Comparison of ENCODE assay signal across 1 cellular context in the genomic region with DNA sequence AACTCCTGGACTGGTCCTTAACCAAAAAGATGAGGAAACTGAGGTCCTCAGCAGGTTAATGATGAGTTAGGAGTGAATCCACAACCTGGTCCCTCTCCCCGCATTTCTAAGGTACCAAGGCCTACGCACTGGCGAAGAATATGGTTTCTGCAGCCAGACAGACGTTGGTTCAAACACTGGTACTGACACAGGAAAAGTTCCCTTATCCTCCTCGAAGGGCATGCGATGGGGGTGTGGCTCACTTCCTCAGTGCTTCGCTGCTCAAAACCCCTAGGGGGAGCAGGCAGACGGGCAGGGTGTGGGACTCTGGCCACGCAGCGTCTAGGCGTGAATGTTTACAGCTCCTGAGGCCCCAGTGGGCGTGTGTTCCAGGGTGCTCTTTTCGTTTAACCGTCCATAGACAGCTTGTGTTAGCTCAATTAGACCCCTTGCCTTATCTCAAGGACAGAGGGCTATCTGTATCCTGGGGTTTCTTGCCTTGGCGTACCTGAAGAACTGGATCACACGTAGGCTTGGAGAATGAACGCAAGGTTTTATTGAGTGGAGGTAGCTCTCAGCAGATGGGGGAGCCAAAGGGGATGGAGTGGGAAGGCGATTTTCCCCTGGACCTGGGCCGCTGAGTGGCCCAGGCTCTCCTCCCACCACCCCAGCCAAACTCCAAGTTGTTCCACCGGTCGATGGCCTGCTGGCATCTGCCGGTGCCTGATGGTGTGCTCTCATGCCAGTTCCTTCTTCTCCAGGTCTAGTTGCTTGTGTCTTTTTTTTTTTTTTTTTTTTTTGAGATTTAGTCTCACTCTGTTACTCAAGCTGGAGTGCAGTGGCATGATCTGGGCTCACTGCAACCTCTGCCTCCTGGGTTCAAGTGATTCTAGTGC.
TF ChIP-seq lines count a peak whose summit lies in the region.

No MANE protein-coding gene starts in this region.

TF ChIP-seq in HepG2, 621 proteins besides CTCF, POLR2A, EP300 and RAD21 (continued from another document and continues in another):
- TF ChIP-seq YY1 (IDR thresholded peaks at IDR 0.05; ENCODE audit: insufficient read depth, insufficient replicate concordance, low read depth, low read length) = no peak
- 0 out of 2 replicates have a peak, but pooled peaks have one; percentile 56 for TF ChIP-seq ESRRA (CRISPR knock-in tag; IDR thresholded peaks at IDR 0.05; ENCODE audit: low read depth)
- peak; percentile 68 for TF ChIP-seq FOXO1 (CRISPR knock-in tag; IDR thresholded peaks at IDR 0.05)
- TF ChIP-seq ZNF713 (CRISPR knock-in tag; IDR thresholded peaks at IDR 0.05) = peak; percentile 94; the same call in 1 of the 2 replicates
- TF ChIP-seq ZNF660 (CRISPR knock-in tag; IDR thresholded peaks at IDR 0.05; ENCODE audit: borderline replicate concordance, low read depth) = no peak
- 0 out of 2 replicates have a peak, but pooled peaks have one; percentile 49 for TF ChIP-seq ZNF441 (CRISPR knock-in tag; IDR thresholded peaks at IDR 0.05; ENCODE audit: borderline replicate concordance)
- TF ChIP-seq, protein P1, sequence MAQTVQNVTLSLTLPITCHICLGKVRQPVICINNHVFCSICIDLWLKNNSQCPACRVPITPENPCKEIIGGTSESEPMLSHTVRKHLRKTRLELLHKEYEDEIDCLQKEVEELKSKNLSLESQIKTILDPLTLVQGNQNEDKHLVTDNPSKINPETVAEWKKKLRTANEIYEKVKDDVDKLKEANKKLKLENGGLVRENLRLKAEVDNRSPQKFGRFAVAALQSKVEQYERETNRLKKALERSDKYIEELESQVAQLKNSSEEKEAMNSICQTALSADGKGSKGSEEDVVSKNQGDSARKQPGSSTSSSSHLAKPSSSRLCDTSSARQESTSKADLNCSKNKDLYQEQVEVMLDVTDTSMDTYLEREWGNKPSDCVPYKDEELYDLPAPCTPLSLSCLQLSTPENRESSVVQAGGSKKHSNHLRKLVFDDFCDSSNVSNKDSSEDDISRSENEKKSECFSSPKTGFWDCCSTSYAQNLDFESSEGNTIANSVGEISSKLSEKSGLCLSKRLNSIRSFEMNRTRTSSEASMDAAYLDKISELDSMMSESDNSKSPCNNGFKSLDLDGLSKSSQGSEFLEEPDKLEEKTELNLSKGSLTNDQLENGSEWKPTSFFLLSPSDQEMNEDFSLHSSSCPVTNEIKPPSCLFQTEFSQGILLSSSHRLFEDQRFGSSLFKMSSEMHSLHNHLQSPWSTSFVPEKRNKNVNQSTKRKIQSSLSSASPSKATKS (CRISPR knock-in tag; IDR thresholded peaks at IDR 0.05) = no peak
- TF ChIP-seq ZNF777 (CRISPR knock-in tag; IDR thresholded peaks at IDR 0.05) = peak; percentile 54; the same call in 1 of the 2 replicates
- no peak for TF ChIP-seq SYNCRIP (IDR thresholded peaks at IDR 0.05; ENCODE audit: insufficient read depth, low read depth, low read length)
- 0 out of 2 replicates have a peak, but pooled peaks have one; percentile 32 for TF ChIP-seq SAFB2 (CRISPR knock-in tag; IDR thresholded peaks at IDR 0.05; ENCODE audit: borderline replicate concordance, low read depth)
- TF ChIP-seq ZSCAN22 (CRISPR knock-in tag; IDR thresholded peaks at IDR 0.05) = no peak
- no peak for TF ChIP-seq SP5 (CRISPR knock-in tag; IDR thresholded peaks at IDR 0.05; ENCODE audit: borderline replicate concordance, low read depth)
- TF ChIP-seq, protein P2, sequence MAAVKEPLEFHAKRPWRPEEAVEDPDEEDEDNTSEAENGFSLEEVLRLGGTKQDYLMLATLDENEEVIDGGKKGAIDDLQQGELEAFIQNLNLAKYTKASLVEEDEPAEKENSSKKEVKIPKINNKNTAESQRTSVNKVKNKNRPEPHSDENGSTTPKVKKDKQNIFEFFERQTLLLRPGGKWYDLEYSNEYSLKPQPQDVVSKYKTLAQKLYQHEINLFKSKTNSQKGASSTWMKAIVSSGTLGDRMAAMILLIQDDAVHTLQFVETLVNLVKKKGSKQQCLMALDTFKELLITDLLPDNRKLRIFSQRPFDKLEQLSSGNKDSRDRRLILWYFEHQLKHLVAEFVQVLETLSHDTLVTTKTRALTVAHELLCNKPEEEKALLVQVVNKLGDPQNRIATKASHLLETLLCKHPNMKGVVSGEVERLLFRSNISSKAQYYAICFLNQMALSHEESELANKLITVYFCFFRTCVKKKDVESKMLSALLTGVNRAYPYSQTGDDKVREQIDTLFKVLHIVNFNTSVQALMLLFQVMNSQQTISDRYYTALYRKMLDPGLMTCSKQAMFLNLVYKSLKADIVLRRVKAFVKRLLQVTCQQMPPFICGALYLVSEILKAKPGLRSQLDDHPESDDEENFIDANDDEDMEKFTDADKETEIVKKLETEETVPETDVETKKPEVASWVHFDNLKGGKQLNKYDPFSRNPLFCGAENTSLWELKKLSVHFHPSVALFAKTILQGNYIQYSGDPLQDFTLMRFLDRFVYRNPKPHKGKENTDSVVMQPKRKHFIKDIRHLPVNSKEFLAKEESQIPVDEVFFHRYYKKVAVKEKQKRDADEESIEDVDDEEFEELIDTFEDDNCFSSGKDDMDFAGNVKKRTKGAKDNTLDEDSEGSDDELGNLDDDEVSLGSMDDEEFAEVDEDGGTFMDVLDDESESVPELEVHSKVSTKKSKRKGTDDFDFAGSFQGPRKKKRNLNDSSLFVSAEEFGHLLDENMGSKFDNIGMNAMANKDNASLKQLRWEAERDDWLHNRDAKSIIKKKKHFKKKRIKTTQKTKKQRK (IDR thresholded peaks at IDR 0.05; ENCODE audit: low read length) = no peak
- TF ChIP-seq KLF13 (CRISPR knock-in tag; IDR thresholded peaks at IDR 0.05) = no peak
- no peak for TF ChIP-seq POLR2G (IDR thresholded peaks at IDR 0.05; ENCODE audit: low read depth, low read length)
- TF ChIP-seq KAT2B (IDR thresholded peaks at IDR 0.05; ENCODE audit: borderline replicate concordance, low read depth, low read length) = no peak
- no peak; the same call in 1 of the 2 replicates for TF ChIP-seq ZNF776 (CRISPR knock-in tag; IDR thresholded peaks at IDR 0.05)
- no peak for TF ChIP-seq MED8 (CRISPR knock-in tag; IDR thresholded peaks at IDR 0.05; ENCODE audit: insufficient replicate concordance)
- no peak for TF ChIP-seq ZIK1 (CRISPR knock-in tag; IDR thresholded peaks at IDR 0.05; ENCODE audit: borderline replicate concordance, low read depth)
- TF ChIP-seq, protein P3, sequence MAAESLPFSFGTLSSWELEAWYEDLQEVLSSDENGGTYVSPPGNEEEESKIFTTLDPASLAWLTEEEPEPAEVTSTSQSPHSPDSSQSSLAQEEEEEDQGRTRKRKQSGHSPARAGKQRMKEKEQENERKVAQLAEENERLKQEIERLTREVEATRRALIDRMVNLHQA (CRISPR knock-in tag; IDR thresholded peaks at IDR 0.05) = no peak
- TF ChIP-seq SP4 (CRISPR knock-in tag; IDR thresholded peaks at IDR 0.05) = no peak; the same call in 1 of the 2 replicates
- TF ChIP-seq, protein P4, sequence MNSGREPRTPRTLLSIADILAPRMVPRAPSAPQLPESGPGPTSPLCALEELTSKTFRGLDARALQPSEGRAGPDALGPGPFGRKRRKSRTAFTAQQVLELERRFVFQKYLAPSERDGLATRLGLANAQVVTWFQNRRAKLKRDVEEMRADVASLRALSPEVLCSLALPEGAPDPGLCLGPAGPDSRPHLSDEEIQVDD (CRISPR knock-in tag; IDR thresholded peaks at IDR 0.05; ENCODE audit: borderline replicate concordance) = no peak
- TF ChIP-seq, protein P5, sequence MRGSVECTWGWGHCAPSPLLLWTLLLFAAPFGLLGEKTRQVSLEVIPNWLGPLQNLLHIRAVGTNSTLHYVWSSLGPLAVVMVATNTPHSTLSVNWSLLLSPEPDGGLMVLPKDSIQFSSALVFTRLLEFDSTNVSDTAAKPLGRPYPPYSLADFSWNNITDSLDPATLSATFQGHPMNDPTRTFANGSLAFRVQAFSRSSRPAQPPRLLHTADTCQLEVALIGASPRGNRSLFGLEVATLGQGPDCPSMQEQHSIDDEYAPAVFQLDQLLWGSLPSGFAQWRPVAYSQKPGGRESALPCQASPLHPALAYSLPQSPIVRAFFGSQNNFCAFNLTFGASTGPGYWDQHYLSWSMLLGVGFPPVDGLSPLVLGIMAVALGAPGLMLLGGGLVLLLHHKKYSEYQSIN (CRISPR knock-in tag; IDR thresholded peaks at IDR 0.05; ENCODE audit: borderline replicate concordance) = no peak
- TF ChIP-seq ZNF782 (CRISPR knock-in tag; IDR thresholded peaks at IDR 0.05; ENCODE audit: borderline replicate concordance) = peak; percentile 57; the same call in 1 of the 2 replicates
- peak; percentile 20 for TF ChIP-seq ASH2L (IDR thresholded peaks at IDR 0.05; ENCODE audit: insufficient read length, low read depth, low read length)
- no peak for TF ChIP-seq NFE2L1 (CRISPR knock-in tag; IDR thresholded peaks at IDR 0.05; ENCODE audit: borderline replicate concordance)
- TF ChIP-seq, protein P6, sequence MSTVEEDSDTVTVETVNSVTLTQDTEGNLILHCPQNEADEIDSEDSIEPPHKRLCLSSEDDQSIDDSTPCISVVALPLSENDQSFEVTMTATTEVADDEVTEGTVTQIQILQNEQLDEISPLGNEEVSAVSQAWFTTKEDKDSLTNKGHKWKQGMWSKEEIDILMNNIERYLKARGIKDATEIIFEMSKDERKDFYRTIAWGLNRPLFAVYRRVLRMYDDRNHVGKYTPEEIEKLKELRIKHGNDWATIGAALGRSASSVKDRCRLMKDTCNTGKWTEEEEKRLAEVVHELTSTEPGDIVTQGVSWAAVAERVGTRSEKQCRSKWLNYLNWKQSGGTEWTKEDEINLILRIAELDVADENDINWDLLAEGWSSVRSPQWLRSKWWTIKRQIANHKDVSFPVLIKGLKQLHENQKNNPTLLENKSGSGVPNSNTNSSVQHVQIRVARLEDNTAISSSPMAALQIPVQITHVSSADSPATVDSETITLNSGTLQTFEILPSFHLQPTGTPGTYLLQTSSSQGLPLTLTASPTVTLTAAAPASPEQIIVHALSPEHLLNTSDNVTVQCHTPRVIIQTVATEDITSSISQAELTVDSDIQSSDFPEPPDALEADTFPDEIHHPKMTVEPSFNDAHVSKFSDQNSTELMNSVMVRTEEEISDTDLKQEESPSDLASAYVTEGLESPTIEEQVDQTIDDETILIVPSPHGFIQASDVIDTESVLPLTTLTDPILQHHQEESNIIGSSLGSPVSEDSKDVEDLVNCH (CRISPR knock-in tag; IDR thresholded peaks at IDR 0.05) = no peak
- no peak for TF ChIP-seq RFX1 (IDR thresholded peaks at IDR 0.05)
- peak; percentile 69; the same call in 1 of the 2 replicates for TF ChIP-seq ZNF12 (CRISPR knock-in tag; IDR thresholded peaks at IDR 0.05)
- TF ChIP-seq, protein P7, sequence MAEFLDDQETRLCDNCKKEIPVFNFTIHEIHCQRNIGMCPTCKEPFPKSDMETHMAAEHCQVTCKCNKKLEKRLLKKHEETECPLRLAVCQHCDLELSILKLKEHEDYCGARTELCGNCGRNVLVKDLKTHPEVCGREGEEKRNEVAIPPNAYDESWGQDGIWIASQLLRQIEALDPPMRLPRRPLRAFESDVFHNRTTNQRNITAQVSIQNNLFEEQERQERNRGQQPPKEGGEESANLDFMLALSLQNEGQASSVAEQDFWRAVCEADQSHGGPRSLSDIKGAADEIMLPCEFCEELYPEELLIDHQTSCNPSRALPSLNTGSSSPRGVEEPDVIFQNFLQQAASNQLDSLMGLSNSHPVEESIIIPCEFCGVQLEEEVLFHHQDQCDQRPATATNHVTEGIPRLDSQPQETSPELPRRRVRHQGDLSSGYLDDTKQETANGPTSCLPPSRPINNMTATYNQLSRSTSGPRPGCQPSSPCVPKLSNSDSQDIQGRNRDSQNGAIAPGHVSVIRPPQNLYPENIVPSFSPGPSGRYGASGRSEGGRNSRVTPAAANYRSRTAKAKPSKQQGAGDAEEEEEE (CRISPR knock-in tag; IDR thresholded peaks at IDR 0.05; ENCODE audit: borderline replicate concordance) = no peak
- TF ChIP-seq ZSCAN29 (CRISPR knock-in tag; conservative IDR thresholded peaks at IDR 0.05) = no peak; the same call in 1 of the 2 replicates
- TF ChIP-seq KLF11 (CRISPR knock-in tag; IDR thresholded peaks at IDR 0.05) = no peak
- no peak for TF ChIP-seq ATF7 (IDR thresholded peaks at IDR 0.05)
- TF ChIP-seq ATF7 (CRISPR knock-in tag; IDR thresholded peaks at IDR 0.05) = peak; percentile 61; the same call in 1 of the 2 replicates
- TF ChIP-seq NR2F1 (CRISPR knock-in tag; IDR thresholded peaks at IDR 0.05) = no peak
- TF ChIP-seq ZNF7 (CRISPR knock-in tag; IDR thresholded peaks at IDR 0.05) = no peak
- TF ChIP-seq JARID2 (CRISPR knock-in tag; IDR thresholded peaks at IDR 0.05; ENCODE audit: insufficient replicate concordance) = no peak
- TF ChIP-seq, protein P8, sequence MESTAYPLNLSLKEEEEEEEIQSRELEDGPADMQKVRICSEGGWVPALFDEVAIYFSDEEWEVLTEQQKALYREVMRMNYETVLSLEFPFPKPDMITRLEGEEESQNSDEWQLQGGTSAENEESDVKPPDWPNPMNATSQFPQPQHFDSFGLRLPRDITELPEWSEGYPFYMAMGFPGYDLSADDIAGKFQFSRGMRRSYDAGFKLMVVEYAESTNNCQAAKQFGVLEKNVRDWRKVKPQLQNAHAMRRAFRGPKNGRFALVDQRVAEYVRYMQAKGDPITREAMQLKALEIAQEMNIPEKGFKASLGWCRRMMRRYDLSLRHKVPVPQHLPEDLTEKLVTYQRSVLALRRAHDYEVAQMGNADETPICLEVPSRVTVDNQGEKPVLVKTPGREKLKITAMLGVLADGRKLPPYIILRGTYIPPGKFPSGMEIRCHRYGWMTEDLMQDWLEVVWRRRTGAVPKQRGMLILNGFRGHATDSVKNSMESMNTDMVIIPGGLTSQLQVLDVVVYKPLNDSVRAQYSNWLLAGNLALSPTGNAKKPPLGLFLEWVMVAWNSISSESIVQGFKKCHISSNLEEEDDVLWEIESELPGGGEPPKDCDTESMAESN (CRISPR knock-in tag; conservative IDR thresholded peaks at IDR 0.05) = peak; percentile 73; the same call in 1 of the 2 replicates
- TF ChIP-seq HES4 (CRISPR knock-in tag; IDR thresholded peaks at IDR 0.05; ENCODE audit: borderline replicate concordance) = no peak
- no peak for TF ChIP-seq HNRNPH1 (optimal IDR thresholded peaks at IDR 0.05; ENCODE audit: low read depth, low read length)
- TF ChIP-seq ATF7-NPFF (CRISPR knock-in tag; IDR thresholded peaks at IDR 0.05; ENCODE audit: low read depth) = no peak
- TF ChIP-seq, protein P9, sequence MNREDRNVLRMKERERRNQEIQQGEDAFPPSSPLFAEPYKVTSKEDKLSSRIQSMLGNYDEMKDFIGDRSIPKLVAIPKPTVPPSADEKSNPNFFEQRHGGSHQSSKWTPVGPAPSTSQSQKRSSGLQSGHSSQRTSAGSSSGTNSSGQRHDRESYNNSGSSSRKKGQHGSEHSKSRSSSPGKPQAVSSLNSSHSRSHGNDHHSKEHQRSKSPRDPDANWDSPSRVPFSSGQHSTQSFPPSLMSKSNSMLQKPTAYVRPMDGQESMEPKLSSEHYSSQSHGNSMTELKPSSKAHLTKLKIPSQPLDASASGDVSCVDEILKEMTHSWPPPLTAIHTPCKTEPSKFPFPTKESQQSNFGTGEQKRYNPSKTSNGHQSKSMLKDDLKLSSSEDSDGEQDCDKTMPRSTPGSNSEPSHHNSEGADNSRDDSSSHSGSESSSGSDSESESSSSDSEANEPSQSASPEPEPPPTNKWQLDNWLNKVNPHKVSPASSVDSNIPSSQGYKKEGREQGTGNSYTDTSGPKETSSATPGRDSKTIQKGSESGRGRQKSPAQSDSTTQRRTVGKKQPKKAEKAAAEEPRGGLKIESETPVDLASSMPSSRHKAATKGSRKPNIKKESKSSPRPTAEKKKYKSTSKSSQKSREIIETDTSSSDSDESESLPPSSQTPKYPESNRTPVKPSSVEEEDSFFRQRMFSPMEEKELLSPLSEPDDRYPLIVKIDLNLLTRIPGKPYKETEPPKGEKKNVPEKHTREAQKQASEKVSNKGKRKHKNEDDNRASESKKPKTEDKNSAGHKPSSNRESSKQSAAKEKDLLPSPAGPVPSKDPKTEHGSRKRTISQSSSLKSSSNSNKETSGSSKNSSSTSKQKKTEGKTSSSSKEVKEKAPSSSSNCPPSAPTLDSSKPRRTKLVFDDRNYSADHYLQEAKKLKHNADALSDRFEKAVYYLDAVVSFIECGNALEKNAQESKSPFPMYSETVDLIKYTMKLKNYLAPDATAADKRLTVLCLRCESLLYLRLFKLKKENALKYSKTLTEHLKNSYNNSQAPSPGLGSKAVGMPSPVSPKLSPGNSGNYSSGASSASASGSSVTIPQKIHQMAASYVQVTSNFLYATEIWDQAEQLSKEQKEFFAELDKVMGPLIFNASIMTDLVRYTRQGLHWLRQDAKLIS (CRISPR knock-in tag; IDR thresholded peaks at IDR 0.05) = no peak
